8 cellular contexts compared by ENCODE assay signal in the genomic region with DNA sequence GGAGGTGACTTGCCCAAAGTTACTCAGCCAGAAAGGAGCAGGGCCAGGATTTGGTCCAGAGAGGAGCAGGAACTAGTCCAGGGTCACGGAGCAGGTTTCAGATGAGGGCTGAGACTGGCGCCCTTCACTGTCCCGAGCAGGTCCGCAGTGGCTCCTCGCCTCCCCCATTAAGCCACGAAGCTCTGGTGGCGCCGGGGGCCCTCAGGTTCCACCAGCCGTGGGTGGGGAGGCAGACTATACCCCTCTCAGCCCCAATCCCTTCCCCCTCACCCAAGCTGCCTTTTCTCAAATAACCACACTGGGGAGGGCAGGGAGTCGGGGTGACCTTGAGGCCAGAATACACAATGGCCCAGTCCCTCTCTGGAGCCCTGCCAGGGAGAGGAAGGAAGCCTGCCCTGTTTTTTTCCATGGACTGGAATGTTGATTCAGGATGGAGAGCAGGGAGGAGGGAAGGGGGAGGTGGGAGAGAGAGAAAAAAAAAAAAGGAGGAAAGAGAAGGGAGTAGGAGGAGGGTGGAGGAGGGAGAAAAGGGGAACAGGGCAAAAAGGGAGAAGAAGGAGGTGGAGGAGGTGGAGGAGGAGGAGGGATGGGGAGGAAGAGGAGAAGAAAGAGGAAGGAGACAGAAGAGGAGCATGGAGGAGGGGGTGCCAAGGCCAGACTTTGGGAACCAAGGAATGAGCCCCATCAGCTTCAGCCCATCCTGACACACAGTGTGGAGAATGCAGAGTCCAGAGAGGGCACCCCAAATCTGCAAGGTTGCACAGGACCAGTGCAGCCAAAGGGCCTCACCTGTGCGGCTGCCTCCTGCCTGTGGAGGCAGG. TPM values are rescaled to one million over a fixed set of nuclear protein-coding genes. Genes with fewer than 3 reads are reported as not detected.
DNase-seq lines count a peak whose midpoint lies in the region; ATAC-seq, FAIRE-seq and TF ChIP-seq lines count a peak whose summit lies in the region.

No MANE protein-coding gene starts in this region.

- ATAC-seq in GM12878 (no peak), GM18861 (IDR thresholded peaks at IDR 0.05; ENCODE audit: unreplicated experiment) (no peak)

- H4K20me1 ChIP-seq in GM12878 (ENCODE audit: control insufficient read depth, insufficient read depth) = no peaks in the 10 kb centered on the region

- BruUV-seq in GM12878 (replicated peaks; lab: Mats Ljungman, UMichigan) = no TSS peak

- FAIRE-seq in GM12878 (lab: Jason Lieb, UNC) = no peak

- RAD21 ChIA-PET in GM12878 (lab: Charles Lee; ENCODE audit: unreplicated experiment) = interaction anchor here (0.7 to 7.8 kb wide), 5 partner anchors 23 to 64 kb away, joined by 3 to 121 read pairs (median 3); no protein-coding TSS in a partner anchor

- POLR2A ChIA-PET in GM12878 (lab: Charles Lee) = interaction anchor here (0.6 to 0.7 kb wide), 3 partner anchors 60 to 436 kb away, joined by 3 to 7 read pairs (median 5); no protein-coding TSS in a partner anchor

- DNase-seq in HT1080 (ENCODE audit: low read depth) = peak; percentile 85
- no peak for DNase-seq in GM12878 (ENCODE audit: low read depth, low spot score)
- peak; percentile 14 for DNase-seq in iris pigment epithelial cell (ENCODE audit: low read depth)
- peak; percentile 93 for DNase-seq in stomach
- no peak for DNase-seq in NCI-H2081 (lab: John Stamatoyannopoulos, UW)
- DNase-seq in NCI-H1930 (lab: John Stamatoyannopoulos, UW) = no peak
- no peak for DNase-seq in AML-193 (lab: John Stamatoyannopoulos, UW)

- H3K36me3 ChIP-seq in GM12878 (ENCODE audit: control insufficient read depth in 2 of 2, insufficient read depth in 2 of 2, low read length in 1 of 2) (no peaks in the 10 kb centered on the region), stomach (no peaks in the 10 kb centered on the region)

- no peaks in the 10 kb centered on the region for H3K27me3 ChIP-seq in GM12878 (replicated peaks in 1 of 2; ENCODE audit: control insufficient read depth in 2 of 2, insufficient read depth in 2 of 2, low read length in 1 of 2)
- no peaks in the 10 kb centered on the region for H3K27me3 ChIP-seq in stomach

- no peak for TF ChIP-seq RAD21 in GM12878 (IDR thresholded peaks at IDR 0.05; ENCODE audit: insufficient read depth, low read depth, low read length)

- TF ChIP-seq POLR2A in GM12878 (IDR thresholded peaks at IDR 0.05; ENCODE audit: low read depth, low read length) (no peak), stomach (IDR thresholded peaks at IDR 0.05) (no peak)

- H3K4me2 ChIP-seq in GM12878 (ENCODE audit: control insufficient read depth, insufficient read depth) = no peak overlapping the region

- TF ChIP-seq CTCF in GM12878 (IDR thresholded peaks at IDR 0.05 in 2 of 3, conservative IDR thresholded peaks at IDR 0.05 in 1 of 3; ENCODE audit: control insufficient read depth in 2 of 3, extremely low read depth in 1 of 3, insufficient read depth in 1 of 3, low read depth in 3 of 3, low read length in 3 of 3) (no peak), stomach (IDR thresholded peaks at IDR 0.05) (no peak)

- in situ Hi-C loops in GM12878 (cut with MboI) = no loop called here

- SMC1A ChIA-PET in GM12878 (lab: Charles Lee; ENCODE audit: uncharacterized antibody, unreplicated experiment) = interaction anchor here (0.5 to 1.5 kb wide), 2 partner anchors 27 to 52 kb away, joined by 3 to 5 read pairs; no protein-coding TSS in a partner anchor

- intact Hi-C loops in GM12878 (cut with micrococcal nuclease; ENCODE audit: unreplicated experiment) = no loop called here
- intact Hi-C loops in stomach (cut with DNase I; ENCODE audit: low total_unique reads) = loop anchor here (10.0 kb wide), 1 partner anchor 116 kb away; no protein-coding TSS in a partner anchor

- H3K9ac ChIP-seq in GM12878 (ENCODE audit: control insufficient read depth, insufficient read depth, low read length) = no peak overlapping the region

- H3K27ac ChIP-seq in GM12878 (ENCODE audit: control insufficient read depth, insufficient read depth) (no peak overlapping the region), stomach (peak overlapping the region; percentile 82 to 86 (median 84))

- CTCF ChIA-PET in GM12878 (lab: Yijun Ruan, JAX) = interaction anchor here (1.1 to 16.8 kb wide), 4 partner anchors 27 to 148 kb away, joined by 3 to 513 read pairs (median 82); no protein-coding TSS in a partner anchor

- peaks cover 10% of the 10 kb centered on the region; the same call in 2 of the 3 replicates for H3K9me3 ChIP-seq in GM12878 (replicated peaks; ENCODE audit: control insufficient read depth, insufficient read depth, low read length)
- H3K9me3 ChIP-seq in stomach = peaks cover 0 to 12% (median 8%) of the 10 kb centered on the region in 4 donors

- H3K4me3 ChIP-seq in GM12878 (no peak overlapping the region), stomach (peak overlapping the region in 2 of 4 donors; percentile 14 to 22)

- peaks cover 39% of the 10 kb centered on the region for H3K4me1 ChIP-seq in GM12878 (ENCODE audit: control insufficient read depth, insufficient read depth, low read length)
- peaks cover 22 to 48% (median 29%) of the 10 kb centered on the region in 4 donors for H3K4me1 ChIP-seq in stomach

- no peaks in the 10 kb centered on the region for H3K79me2 ChIP-seq in GM12878 (ENCODE audit: control insufficient read depth, insufficient read depth, low read length)

- WGBS in GM12878 (ENCODE audit: insufficient coverage, insufficient replicate concordance, low lambda C conversion rate, missing lambda C conversion rate) = 23% methylated on average over 9 of the region's 11 CpGs
- 18 to 35% (median 19%) methylated on average over 8 to 11 of the region's 11 CpGs for WGBS in stomach, 5 donors

- TF ChIP-seq EP300 in GM12878 (IDR thresholded peaks at IDR 0.05; ENCODE audit: borderline replicate concordance in 1 of 2, control insufficient read depth in 1 of 2, low read depth in 2 of 2, low read length in 2 of 2) (no peak), stomach (IDR thresholded peaks at IDR 0.05) (no peak)

- H2AFZ ChIP-seq in GM12878 (ENCODE audit: control insufficient read depth, low read depth, low read length) = no peak overlapping the region

RNA-seq across cellular contexts. Expression of a gene that starts 19.7 kb away (rescaled TPM):
- not detected in 2 replicates for total RNA-seq in HT1080 (2014; rRNA removed; shearing (Covaris generic))
- polyA plus RNA-seq in HT1080 (2015; cell fraction: cytosol; rRNA removed) = not detected in 2 replicates
- not detected in 2 replicates for polyA plus RNA-seq in HT1080 (2015; cell fraction: nucleus; rRNA removed)
- not detected in 2 replicates for total RNA-seq in GM12878 (2013; cell fraction: nucleolus; rRNA removed)
- not detected in 2 replicates for total RNA-seq in GM12878 (2014; rRNA removed)
- not detected in 2 replicates for total RNA-seq in GM12878 (2014; rRNA removed; fragmentation: Illumina TruSeq; extraction: Trizol)
- not detected in 2 replicates for total RNA-seq in GM12878 (2021)
- polyA plus RNA-seq in GM12878 (2011; ENCODE audit: low read depth) = not detected
- not detected in 2 replicates for polyA plus RNA-seq in GM12878 (2011; rRNA removed)
- polyA plus RNA-seq in GM12878 (2011; cell fraction: cytosol; rRNA removed) = not detected in 2 replicates
- not detected in 2 replicates for polyA plus RNA-seq in GM12878 (2011; cell fraction: nucleus; rRNA removed)
- polyA plus RNA-seq in GM12878 (2012) = not detected in 2 replicates
- not detected in 2 replicates for polyA plus RNA-seq in GM12878 (2014; fragmentation: Illumina TruSeq; extraction: Trizol)
- not detected for polyA plus RNA-seq in GM12878 (2014; fragmentation: Nextera tagmentation; extraction: Ambion mirVana)
- not detected in 2 replicates for polyA plus RNA-seq in GM12878 (2014; rRNA removed)
- not detected for polyA plus RNA-seq in GM12878 (2016; fragmentation: Nextera tagmentation; extraction: Ambion mirVana)
- polyA minus RNA-seq in GM12878 (2011; rRNA and poly(A)+ RNA removed) = not detected in 2 replicates
- not detected in 2 replicates for polyA minus RNA-seq in GM12878 (2011; cell fraction: cytosol; rRNA and poly(A)+ RNA removed)
- not detected in 2 replicates for polyA minus RNA-seq in GM12878 (2011; cell fraction: nucleus; rRNA and poly(A)+ RNA removed)
- total RNA-seq in stomach = not detected
- polyA plus RNA-seq in stomach = not detected

RNA-seq across cellular contexts. Expression of a gene that starts 29.9 kb away (rescaled TPM):
- 4.0 and 5.2 TPM in 2 replicates for total RNA-seq in HT1080 (2014; rRNA removed; shearing (Covaris generic))
- 23.4 and 25.1 TPM in 2 replicates for polyA plus RNA-seq in HT1080 (2015; cell fraction: cytosol; rRNA removed)
- 27.8 and 30.2 TPM in 2 replicates for polyA plus RNA-seq in HT1080 (2015; cell fraction: nucleus; rRNA removed)
- 8.9 and 15.2 TPM in 2 replicates for total RNA-seq in GM12878 (2013; cell fraction: nucleolus; rRNA removed)
- total RNA-seq in GM12878 (2014; rRNA removed) (5.2 and 6.5 TPM in 2 replicates), GM12878 (2014; rRNA removed; fragmentation: Illumina TruSeq; extraction: Trizol) (1.7 and 2.0 TPM in 2 replicates), GM12878 (2021) (22.7 and 26.4 TPM in 2 replicates), stomach (100 to 1,000 TPM in 3 of 5 donors, 10 to 100 TPM in 1, 1 to 10 TPM in 1; 4.4 to 322 (median 139) TPM)
- 5.6 TPM for polyA plus RNA-seq in GM12878 (2011; ENCODE audit: low read depth)
- polyA plus RNA-seq in GM12878 (2011; rRNA removed) (1.7 and 2.3 TPM in 2 replicates), GM12878 (2014; fragmentation: Illumina TruSeq; extraction: Trizol) (1.0 and 4.9 TPM in 2 replicates), GM12878 (2014; fragmentation: Nextera tagmentation; extraction: Ambion mirVana) (1 to 10 TPM in 1 of 2 experiments, under 1 TPM in 1; 0.55 to 1.1 TPM), GM12878 (2014; rRNA removed) (19.2 and 25.5 TPM in 2 replicates), GM12878 (2016; fragmentation: Nextera tagmentation; extraction: Ambion mirVana) (10 to 100 TPM in 1 of 2 experiments, 1 to 10 TPM in 1; 2.3 to 17.6 TPM), stomach (10 to 100 TPM; 53.5 to 94.1 (median 65.5) TPM)
- polyA plus RNA-seq in GM12878 (2011; cell fraction: cytosol; rRNA removed) = 6.5 and 6.9 TPM in 2 replicates
- polyA plus RNA-seq in GM12878 (2011; cell fraction: nucleus; rRNA removed) = 33.6 and 46.6 TPM in 2 replicates
- 18.8 and 19.6 TPM in 2 replicates for polyA plus RNA-seq in GM12878 (2012)
- polyA minus RNA-seq in GM12878 (2011; rRNA and poly(A)+ RNA removed) = 3.7 and 7.5 TPM in 2 replicates
- polyA minus RNA-seq in GM12878 (2011; cell fraction: cytosol; rRNA and poly(A)+ RNA removed) = 11.7 and 18.0 TPM in 2 replicates
- 6.0 and 10.0 TPM in 2 replicates for polyA minus RNA-seq in GM12878 (2011; cell fraction: nucleus; rRNA and poly(A)+ RNA removed)

RNA-seq across cellular contexts. Expression of a gene that starts 47.4 kb away (rescaled TPM):
- total RNA-seq in HT1080 (2014; rRNA removed; shearing (Covaris generic)) = 0.03 TPM in 1 of 2 replicates, not detected in the other
- polyA plus RNA-seq in HT1080 (2015; cell fraction: cytosol; rRNA removed) = 0.59 and 0.70 TPM in 2 replicates
- 1.7 and 2.6 TPM in 2 replicates for polyA plus RNA-seq in HT1080 (2015; cell fraction: nucleus; rRNA removed)
- total RNA-seq in GM12878 (2013; cell fraction: nucleolus; rRNA removed) = 0.79 and 1.2 TPM in 2 replicates
- 0.17 and 0.22 TPM in 2 replicates for total RNA-seq in GM12878 (2014; rRNA removed)
- 0.13 TPM in 1 of 2 replicates, not detected in the other for total RNA-seq in GM12878 (2014; rRNA removed; fragmentation: Illumina TruSeq; extraction: Trizol)
- 0.15 and 0.24 TPM in 2 replicates for total RNA-seq in GM12878 (2021)
- not detected for polyA plus RNA-seq in GM12878 (2011; ENCODE audit: low read depth)
- 0.10 and 0.18 TPM in 2 replicates for polyA plus RNA-seq in GM12878 (2011; rRNA removed)
- polyA plus RNA-seq in GM12878 (2011; cell fraction: cytosol; rRNA removed) = 0.27 and 0.31 TPM in 2 replicates
- polyA plus RNA-seq in GM12878 (2011; cell fraction: nucleus; rRNA removed) = 0.37 and 0.90 TPM in 2 replicates
- polyA plus RNA-seq in GM12878 (2012) = 0.13 and 0.24 TPM in 2 replicates
- polyA plus RNA-seq in GM12878 (2014; fragmentation: Illumina TruSeq; extraction: Trizol) = 0.31 and 0.33 TPM in 2 replicates
- polyA plus RNA-seq in GM12878 (2014; fragmentation: Nextera tagmentation; extraction: Ambion mirVana) = not detected
- 0.16 and 0.27 TPM in 2 replicates for polyA plus RNA-seq in GM12878 (2014; rRNA removed)
- polyA plus RNA-seq in GM12878 (2016; fragmentation: Nextera tagmentation; extraction: Ambion mirVana) = not detected
- polyA minus RNA-seq in GM12878 (2011; rRNA and poly(A)+ RNA removed) = 0.62 and 0.95 TPM in 2 replicates
- polyA minus RNA-seq in GM12878 (2011; cell fraction: cytosol; rRNA and poly(A)+ RNA removed) = not detected in 2 replicates
- 0.24 and 0.29 TPM in 2 replicates for polyA minus RNA-seq in GM12878 (2011; cell fraction: nucleus; rRNA and poly(A)+ RNA removed)
- 10 to 100 TPM in 1 of 5 donors, 1 to 10 TPM in 3, under 1 TPM in 1; 0.58 to 17.0 (median 2.9) TPM for total RNA-seq in stomach
- polyA plus RNA-seq in stomach = 1 to 10 TPM; 2.0 to 6.4 (median 2.3) TPM

RNA-seq across cellular contexts. Expression of a gene that starts 59.0 kb away (rescaled TPM):
- 0.33 TPM in 1 of 2 replicates, not detected in the other for total RNA-seq in HT1080 (2014; rRNA removed; shearing (Covaris generic))
- polyA plus RNA-seq in HT1080 (2015; cell fraction: cytosol; rRNA removed) = not detected in 2 replicates
- polyA plus RNA-seq in HT1080 (2015; cell fraction: nucleus; rRNA removed) = not detected in 2 replicates
- total RNA-seq in GM12878 (2013; cell fraction: nucleolus; rRNA removed) = not detected in 2 replicates
- total RNA-seq in GM12878 (2014; rRNA removed) (not detected in 2 replicates), GM12878 (2014; rRNA removed; fragmentation: Illumina TruSeq; extraction: Trizol) (not detected in 2 replicates), GM12878 (2021) (0.19 TPM in 1 of 2 replicates, not detected in the other), stomach (100 to 1,000 TPM in 1 of 5 donors, 10 to 100 TPM in 4; 13.2 to 178 (median 57.2) TPM)
- not detected for polyA plus RNA-seq in GM12878 (2011; ENCODE audit: low read depth)
- polyA plus RNA-seq in GM12878 (2011; rRNA removed) (not detected in 2 replicates), GM12878 (2014; fragmentation: Illumina TruSeq; extraction: Trizol) (not detected in 2 replicates), GM12878 (2014; fragmentation: Nextera tagmentation; extraction: Ambion mirVana) (not detected), GM12878 (2014; rRNA removed) (not detected in 2 replicates), GM12878 (2016; fragmentation: Nextera tagmentation; extraction: Ambion mirVana) (not detected), stomach (10 to 100 TPM; 23.3 to 50.9 (median 27.4) TPM)
- polyA plus RNA-seq in GM12878 (2011; cell fraction: cytosol; rRNA removed) = not detected in 2 replicates
- polyA plus RNA-seq in GM12878 (2011; cell fraction: nucleus; rRNA removed) = not detected in 2 replicates
- polyA plus RNA-seq in GM12878 (2012) = not detected in 2 replicates
- not detected in 2 replicates for polyA minus RNA-seq in GM12878 (2011; rRNA and poly(A)+ RNA removed)
- not detected in 2 replicates for polyA minus RNA-seq in GM12878 (2011; cell fraction: cytosol; rRNA and poly(A)+ RNA removed)
- not detected in 2 replicates for polyA minus RNA-seq in GM12878 (2011; cell fraction: nucleus; rRNA and poly(A)+ RNA removed)

Comparison
In these comparisons a context has a peak if more than half of its experiments do, and no peak if none do; other contexts are left out.
1. DNase-seq: peak in HT1080 (single experiment), iris pigment epithelial cell (single experiment) and stomach (single experiment); none in GM12878 (single experiment), NCI-H2081 (0 of 2), NCI-H1930 (0 of 2) and AML-193 (0 of 2).